In the genomic region with DNA sequence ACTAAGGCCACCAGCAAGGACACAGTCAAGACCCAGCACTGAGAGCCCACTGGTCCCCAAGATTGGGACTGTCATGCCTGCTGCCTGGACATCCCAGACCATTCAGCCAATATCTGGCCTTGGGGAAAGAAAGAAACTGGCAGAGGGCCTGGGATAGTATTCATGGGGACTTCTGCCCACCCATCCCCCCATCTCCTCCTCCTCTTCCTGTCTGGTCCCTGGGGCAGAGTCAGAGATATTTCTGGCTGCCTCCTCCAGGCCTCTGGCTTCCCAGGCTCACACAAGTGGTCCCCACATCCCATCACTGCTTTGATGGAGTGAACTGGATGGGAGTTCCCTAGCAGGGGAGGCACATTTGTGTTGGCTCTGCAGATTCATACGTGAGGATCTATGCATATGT, we compare ENCODE assay signal across 18 cellular contexts. TPM values are rescaled to one million over a fixed set of nuclear protein-coding genes. Genes with fewer than 3 reads are reported as not detected.
DNase-seq lines count a peak whose midpoint lies in the region; ATAC-seq and TF ChIP-seq lines count a peak whose summit lies in the region.
"Had no signal": no experiment of that assay in that cellular context is flagged by ENCODE, and none has a peak within 500 bp of the region (broad histone marks: within the 10 kb centered on the region; RNA-seq: fewer than 3 reads in every experiment).

No MANE protein-coding gene starts in this region.

- H3K27me3 Mint-ChIP-seq in chondrocyte (ENCODE audit: low read depth) = peaks cover 2% of the 10 kb centered on the region

- H3K4me1 Mint-ChIP-seq in chondrocyte (ENCODE audit: low read depth) = peaks cover 54% of the 10 kb centered on the region

- peak; percentile 63 for DNase-seq in GM03348 (ENCODE audit: low spot score)
- no peak for DNase-seq in chondrocyte (ENCODE audit: low spot score)
- DNase-seq in left ventricle myocardium superior = peak; percentile 58
- no peak for DNase-seq in activated CD8-positive, alpha-beta memory T cell treated with anti-CD3 and anti-CD28 coated beads, Interleukin-2, amount 50 U/mL, for 4 hours
- no peak for DNase-seq in dorsolateral prefrontal cortex
- no peak for DNase-seq in thyroid gland
- no peak for DNase-seq in posterior vena cava (ENCODE audit: low spot score)
- DNase-seq: activated naive CD4-positive, alpha-beta T cell; effector CD4-positive, alpha-beta T cell; foreskin melanocyte; HFFc6; mesendoderm; NCI-H1417; T-helper 17 cell had no signal

- TF ChIP-seq POLR2A in thyroid gland (IDR thresholded peaks at IDR 0.05) = no peak

- no peaks in the 10 kb centered on the region for H3K36me3 ChIP-seq in skeletal muscle tissue (ENCODE audit: control insufficient read depth in 3 of 3, insufficient read depth in 3 of 3, low read length in 3 of 3)
- H3K36me3 ChIP-seq in thyroid gland = no peaks in the 10 kb centered on the region

- TF ChIP-seq CTCF in chondrocyte (IDR thresholded peaks at IDR 0.05) (no peak), dorsolateral prefrontal cortex (IDR thresholded peaks at IDR 0.05 in 54 of 56, conservative IDR thresholded peaks at IDR 0.05 in 2 of 56; ENCODE audit: low read depth in 1 of 56, partially characterized antibody in 56 of 56) (no peak), thyroid gland (IDR thresholded peaks at IDR 0.05) (no peak)

- intact Hi-C loops in left ventricle myocardium superior (cut with micrococcal nuclease) (no loop called here), dorsolateral prefrontal cortex (cut with DNase I) (loop anchor here in 1 of 2 donors (10.0 kb wide), 1 partner anchor 337 kb away; no protein-coding TSS in a partner anchor), thyroid gland (cut with DNase I) (no loop called here), posterior vena cava (cut with DNase I) (no loop called here)

- peak overlapping the region in 2 of 3 donors; percentile 38 to 45 for H3K4me3 ChIP-seq in skeletal muscle tissue (ENCODE audit: low read length in 3 of 3)
- no peak overlapping the region for H3K4me3 ChIP-seq in dorsolateral prefrontal cortex
- no peak overlapping the region for H3K4me3 ChIP-seq in thyroid gland (replicated peaks in 1 of 3)
- H3K4me3 ChIP-seq: body of pancreas, skin epidermis had no signal

- peak overlapping the region in 1 of 3 donors; percentile 57 for H3K9ac ChIP-seq in skeletal muscle tissue (ENCODE audit: low read depth in 1 of 3, low read length in 3 of 3)

- H3K9me3 ChIP-seq in skeletal muscle tissue (ENCODE audit: control insufficient read depth in 3 of 3, low read length in 3 of 3) = no peaks in the 10 kb centered on the region
- H3K9me3 ChIP-seq in thyroid gland = no peaks in the 10 kb centered on the region
- H3K9me3 ChIP-seq: body of pancreas had no signal

- peak; percentile 30 for ATAC-seq in left ventricle myocardium superior
- ATAC-seq: body of pancreas, T-helper 17 cell had no signal

- H3K27ac Mint-ChIP-seq in chondrocyte (ENCODE audit: unreplicated experiment) = peak overlapping the region; percentile 57
- H3K27ac Mint-ChIP-seq: HFFc6, T-helper 17 cell had no signal

- 82% methylated on average over 1 of the region's 1 CpG for WGBS in thyroid gland, 2 donors

- H3K27ac ChIP-seq in skeletal muscle tissue (ENCODE audit: low read depth, low read length) (peak overlapping the region; percentile 82), dorsolateral prefrontal cortex (peak overlapping the region in 13 of 59 donors; percentile 1 to 77 (median 48)), thyroid gland (peak overlapping the region in 1 of 3 donors; percentile 55)
- H3K27ac ChIP-seq: body of pancreas had no signal

- no peak overlapping the region for H3K4me3 Mint-ChIP-seq in chondrocyte (ENCODE audit: unreplicated experiment)
- H3K4me3 Mint-ChIP-seq: HFFc6, neural crest cell, T-helper 17 cell had no signal

- no peaks in the 10 kb centered on the region for H3K36me3 Mint-ChIP-seq in chondrocyte (ENCODE audit: low read depth)

- H3K9me3 Mint-ChIP-seq in chondrocyte (ENCODE audit: low read depth) = no peaks in the 10 kb centered on the region
- H3K9me3 Mint-ChIP-seq: HFFc6, neural crest cell had no signal

- H3K4me1 ChIP-seq in skeletal muscle tissue (ENCODE audit: control insufficient read depth in 3 of 3, insufficient read depth in 3 of 3, low read length in 3 of 3) (peaks cover 48 to 53% (median 50%) of the 10 kb centered on the region in 3 donors), thyroid gland (peaks cover 15 to 44% of the 10 kb centered on the region in 2 donors)

- peaks cover 3 to 16% (median 11%) of the 10 kb centered on the region in 3 donors for H3K27me3 ChIP-seq in skeletal muscle tissue (ENCODE audit: control insufficient read depth in 3 of 3, insufficient read depth in 3 of 3, low read length in 3 of 3)
- H3K27me3 ChIP-seq in dorsolateral prefrontal cortex = peaks cover 0 to 28% (median 16%) of the 10 kb centered on the region in 45 donors
- no peaks in the 10 kb centered on the region for H3K27me3 ChIP-seq in thyroid gland

RNA-seq across cellular contexts. Expression of a gene that starts 4.2 kb away (rescaled TPM):
- total RNA-seq in chondrocyte = 1.7 to 13.1 TPM (median 12.7 TPM) in 3 replicates
- 18.9 TPM for total RNA-seq in left ventricle myocardium superior
- 15.1 TPM for total RNA-seq in skeletal muscle tissue
- total RNA-seq in dorsolateral prefrontal cortex = 10 to 100 TPM in 82 of 120 experiments, 1 to 10 TPM in 38; 3.5 to 40.4 (median 12.5) TPM
- total RNA-seq in thyroid gland = 10 to 100 TPM in 1 of 4 donors, 1 to 10 TPM in 3; 5.1 to 12.5 (median 7.7) TPM
- 10 to 100 TPM; 82.4 to 93.9 TPM for total RNA-seq in posterior vena cava
- total RNA-seq: HFFc6, T-helper 17 cell had no signal

RNA-seq across cellular contexts. Expression of a gene that starts 4.5 kb away (rescaled TPM):
- total RNA-seq in chondrocyte = not detected in 3 replicates
- 10.6 TPM for total RNA-seq in left ventricle myocardium superior
- total RNA-seq in skeletal muscle tissue = 1.6 TPM
- under 1 TPM in 4 of 120 experiments, not detected in 116; 0.13 to 0.17 (median 0.15) TPM for total RNA-seq in dorsolateral prefrontal cortex
- total RNA-seq in thyroid gland = not detected
- total RNA-seq in posterior vena cava = under 1 TPM; 0.37 to 0.57 TPM
- total RNA-seq: body of pancreas, HFFc6, neural crest cell, T-helper 17 cell had no signal

RNA-seq across cellular contexts. Expression of a gene that starts 26.8 kb away (rescaled TPM):
- total RNA-seq in chondrocyte (not detected in 3 replicates), left ventricle myocardium superior (not detected), skeletal muscle tissue (0.52 TPM), dorsolateral prefrontal cortex (not detected), thyroid gland (not detected), posterior vena cava (not detected)
- total RNA-seq: body of pancreas, HFFc6, neural crest cell, T-helper 17 cell had no signal

RNA-seq across cellular contexts. Expression of a gene that starts 42.6 kb away (rescaled TPM):
- total RNA-seq in chondrocyte (10.7 to 13.4 TPM (median 13.3 TPM) in 3 replicates), left ventricle myocardium superior (20.4 TPM), skeletal muscle tissue (6.8 TPM), dorsolateral prefrontal cortex (10 to 100 TPM in 113 of 120 experiments, 1 to 10 TPM in 7; 4.9 to 24.8 (median 15.2) TPM), thyroid gland (10 to 100 TPM; 20.7 to 31.6 (median 27.1) TPM), posterior vena cava (10 to 100 TPM; 14.9 to 20.0 TPM)

RNA-seq across cellular contexts. Expression of a gene that starts 43.0 kb away (rescaled TPM):
- total RNA-seq in chondrocyte = 2.3 to 4.8 TPM (median 2.5 TPM) in 3 replicates
- total RNA-seq in left ventricle myocardium superior = 1.3 TPM
- total RNA-seq in skeletal muscle tissue = 2.1 TPM
- 10 to 100 TPM; 22.1 to 53.1 (median 36.5) TPM for total RNA-seq in dorsolateral prefrontal cortex
- total RNA-seq in thyroid gland = 10 to 100 TPM in 1 of 4 donors, 1 to 10 TPM in 3; 8.1 to 12.6 (median 8.8) TPM
- 1 to 10 TPM; 3.6 to 3.7 TPM for total RNA-seq in posterior vena cava

Comparison
In these comparisons a context has a peak if more than half of its experiments do, and no peak if none do; other contexts are left out.
1. DNase-seq: peak in GM03348 (single experiment) and left ventricle myocardium superior (single experiment); none in chondrocyte (single experiment), activated CD8-positive, alpha-beta memory T cell treated with anti-CD3 and anti-CD28 coated beads, Interleukin-2, amount 50 U/mL, for 4 hours (single experiment), dorsolateral prefrontal cortex (0 of 10), thyroid gland (0 of 2) and posterior vena cava (single experiment).
2. H3K4me3 ChIP-seq: peak in skeletal muscle tissue (2 of 3); none in dorsolateral prefrontal cortex (0 of 59) and thyroid gland (0 of 3).